ENCODE assay signal across 18 cellular contexts in genomic region chr11:122679441-122679840, GRCh38. TPM values are rescaled to one million over a fixed set of nuclear protein-coding genes. Genes with fewer than 3 reads are reported as not detected.
DNase-seq lines count a peak whose midpoint lies in the region; ATAC-seq, FAIRE-seq and TF ChIP-seq lines count a peak whose summit lies in the region.
"Had no signal": no experiment of that assay in that cellular context is flagged by ENCODE, and none has a peak within 500 bp of the region (broad histone marks: within the 10 kb centered on the region; RNA-seq: fewer than 3 reads in every experiment).

No MANE protein-coding gene starts in this region.

- ATAC-seq in naive thymus-derived CD4-positive, alpha-beta T cell: no peak
- ATAC-seq in natural killer cell treated with Interleukin-12 subunit alpha and Interleukin-12 subunit beta and Interleukin-15 and Interleukin-18, amount 100 ng/mL, for 72 hours: no peak
- ATAC-seq: A549 had no signal

- intact Hi-C loops in naive thymus-derived CD4-positive, alpha-beta T cell (cut with micrococcal nuclease): no loop called here

- no peak for TF ChIP-seq CTCF in DOHH2 (IDR thresholded peaks at IDR 0.05; ENCODE audit: low read depth, low read length, poor library complexity, severe bottlenecking)

- in situ Hi-C loops in HAP-1 (cut with MboI; ENCODE audit: low sequenced_read_pairs): no loop called here

- no peak for DNase-seq in activated naive CD4-positive, alpha-beta T cell treated with anti-CD3 and anti-CD28 coated beads, Interleukin-2, amount 10 ng/mL, durations not matched to agents 7 days and 5 days
- DNase-seq in naive thymus-derived CD4-positive, alpha-beta T cell: no peak
- no peak for DNase-seq in natural killer cell treated with Interleukin-12 subunit alpha and Interleukin-12 subunit beta and Interleukin-15 and Interleukin-18, amount 100 ng/mL, for 72 hours (ENCODE audit: low spot score)
- DNase-seq in small intestine (no peak), HAP-1 (ENCODE audit: low spot score in 2 of 2) (no peak)
- DNase-seq: CD4-positive, alpha-beta memory T cell; DMS153; DMS79 treated with DMSO at 0.1 percent for 48 hours; H9; KBM-7 had no signal

- H3K4me3 ChIP-seq in DOHH2 (ENCODE audit: low read length) (0 out of 2 replicates have a peak overlapping the region, but pooled peaks have one; percentile 4), small intestine (ENCODE audit: low read depth in 1 of 2, low read length in 2 of 2) (no peak overlapping the region), HAP-1 (no peak overlapping the region)
- no peak overlapping the region for H3K4me3 ChIP-seq in naive thymus-derived CD4-positive, alpha-beta T cell (ENCODE audit: low read length)
- H3K4me3 ChIP-seq: A549 had no signal

- POLR2A ChIA-PET in naive thymus-derived CD4-positive, alpha-beta T cell (lab: Charles Lee): interaction anchor here (1.0 to 3.9 kb wide), 8 partner anchors 8 to 383 kb away, joined by 3 to 22 read pairs (median 4); partner anchors contain the start of gene HSPA8

- peaks cover 72% of the 10 kb centered on the region for H3K4me1 ChIP-seq in DOHH2 (ENCODE audit: control insufficient read depth, low read length)
- peaks cover 17 to 41% of the 10 kb centered on the region in 2 donors for H3K4me1 ChIP-seq in naive thymus-derived CD4-positive, alpha-beta T cell (ENCODE audit: control insufficient read depth in 2 of 2, insufficient read depth in 2 of 2, low read length in 2 of 2)
- no peaks in the 10 kb centered on the region for H3K4me1 ChIP-seq in small intestine (ENCODE audit: control insufficient read depth in 2 of 2, insufficient read depth in 1 of 2, low read depth in 1 of 2, low read length in 1 of 2)
- no peaks in the 10 kb centered on the region for H3K4me1 ChIP-seq in HAP-1

- no peaks in the 10 kb centered on the region for H3K9me2 ChIP-seq in DOHH2 (replicated peaks; ENCODE audit: control insufficient read depth, low read length)

- no peaks in the 10 kb centered on the region for H4K20me1 ChIP-seq in DOHH2 (ENCODE audit: control insufficient read depth, insufficient read depth, low read depth, low read length)

- peaks cover 4% of the 10 kb centered on the region; the same call in 1 of the 2 replicates for H3K36me3 ChIP-seq in DOHH2 (ENCODE audit: control insufficient read depth, low read length)
- no peaks in the 10 kb centered on the region for H3K36me3 ChIP-seq in naive thymus-derived CD4-positive, alpha-beta T cell (ENCODE audit: control insufficient read depth in 2 of 3, insufficient read depth in 3 of 3, low read length in 3 of 3)
- H3K36me3 ChIP-seq in small intestine (ENCODE audit: control insufficient read depth in 2 of 2, insufficient read depth in 2 of 2, low read length in 2 of 2): no peaks in the 10 kb centered on the region
- no peaks in the 10 kb centered on the region for H3K36me3 ChIP-seq in HAP-1 (replicated peaks)

- CTCF ChIA-PET in activated naive CD4-positive, alpha-beta T cell treated with anti-CD3 and anti-CD28 coated beads, Interleukin-2, amount 10 ng/mL, durations not matched to agents 7 days and 5 days (lab: Charles Lee): interaction anchor here (1.5 kb wide), 1 partner anchor 9 kb away, joined by 4 read pairs; no protein-coding TSS in a partner anchor
- CTCF ChIA-PET in naive thymus-derived CD4-positive, alpha-beta T cell (lab: Charles Lee): interaction anchor here (1.0 to 1.6 kb wide), 3 partner anchors 15 to 75 kb away, joined by 3 to 4 read pairs (median 3); no protein-coding TSS in a partner anchor

- no peak overlapping the region for H3K4me3 Mint-ChIP-seq in activated naive CD4-positive, alpha-beta T cell treated with anti-CD3 and anti-CD28 coated beads, Interleukin-2, amount 50 U/mL, for 24 hours
- H3K4me3 Mint-ChIP-seq in activated naive CD4-positive, alpha-beta T cell treated with anti-CD3 and anti-CD28 coated beads, Interleukin-2, amount 10 ng/mL, durations not matched to agents 7 days and 5 days: no peak overlapping the region
- peak overlapping the region in 1 of 10 donors; percentile 29 for H3K4me3 Mint-ChIP-seq in naive thymus-derived CD4-positive, alpha-beta T cell
- no peak overlapping the region for H3K4me3 Mint-ChIP-seq in natural killer cell treated with Interleukin-12 subunit alpha and Interleukin-12 subunit beta and Interleukin-15 and Interleukin-18, amount 100 ng/mL, for 72 hours
- H3K4me3 Mint-ChIP-seq: CD4-positive, alpha-beta memory T cell; H9; IgD-negative memory B cell had no signal

- 80 to 89% (median 85%) methylated on average over 2 of the region's 2 CpGs for WGBS in small intestine, 3 donors

- no peaks in the 10 kb centered on the region for H3K27me3 ChIP-seq in DOHH2 (ENCODE audit: control insufficient read depth, low read length)
- H3K27me3 ChIP-seq in naive thymus-derived CD4-positive, alpha-beta T cell (ENCODE audit: control insufficient read depth in 2 of 2, insufficient read depth in 2 of 2, low read length in 2 of 2): no peaks in the 10 kb centered on the region
- no peaks in the 10 kb centered on the region for H3K27me3 ChIP-seq in small intestine (ENCODE audit: control insufficient read depth in 2 of 2, insufficient read depth in 2 of 2, low read length in 2 of 2)
- H3K27me3 ChIP-seq in HAP-1 (ENCODE audit: low read depth): no peaks in the 10 kb centered on the region

- no peak overlapping the region for H3K27ac ChIP-seq in DOHH2 (ENCODE audit: low read depth, low read length)
- H3K27ac ChIP-seq in naive thymus-derived CD4-positive, alpha-beta T cell (ENCODE audit: low read depth, low read length): no peak overlapping the region
- no peak overlapping the region for H3K27ac ChIP-seq in small intestine (ENCODE audit: low read depth in 1 of 2, low read length in 1 of 2)
- H3K27ac ChIP-seq: 22Rv1 had no signal

- peaks cover 58% of the 10 kb centered on the region for H3K79me2 ChIP-seq in DOHH2 (ENCODE audit: control insufficient read depth, low read length)

- H3K27me3 Mint-ChIP-seq in activated naive CD4-positive, alpha-beta T cell treated with anti-CD3 and anti-CD28 coated beads, Interleukin-2, amount 50 U/mL, for 24 hours: no peaks in the 10 kb centered on the region
- no peaks in the 10 kb centered on the region for H3K27me3 Mint-ChIP-seq in activated naive CD4-positive, alpha-beta T cell treated with anti-CD3 and anti-CD28 coated beads, Interleukin-2, amount 10 ng/mL, durations not matched to agents 7 days and 5 days
- H3K27me3 Mint-ChIP-seq in naive thymus-derived CD4-positive, alpha-beta T cell: peaks cover 0 to 9% (median 0%) of the 10 kb centered on the region in 5 donors
- peaks cover 0 to 3% of the 10 kb centered on the region in 2 donors for H3K27me3 Mint-ChIP-seq in natural killer cell treated with Interleukin-12 subunit alpha and Interleukin-12 subunit beta and Interleukin-15 and Interleukin-18, amount 100 ng/mL, for 72 hours
- H3K27me3 Mint-ChIP-seq: CD4-positive, alpha-beta memory T cell had no signal

- peaks cover 78% of the 10 kb centered on the region for H3K4me1 Mint-ChIP-seq in activated naive CD4-positive, alpha-beta T cell treated with anti-CD3 and anti-CD28 coated beads, Interleukin-2, amount 50 U/mL, for 24 hours
- H3K4me1 Mint-ChIP-seq in activated naive CD4-positive, alpha-beta T cell treated with anti-CD3 and anti-CD28 coated beads, Interleukin-2, amount 10 ng/mL, durations not matched to agents 7 days and 5 days: peaks cover 26% of the 10 kb centered on the region
- peaks cover 26 to 87% (median 71%) of the 10 kb centered on the region in 7 donors for H3K4me1 Mint-ChIP-seq in naive thymus-derived CD4-positive, alpha-beta T cell
- peaks cover 17 to 25% of the 10 kb centered on the region in 2 donors for H3K4me1 Mint-ChIP-seq in natural killer cell treated with Interleukin-12 subunit alpha and Interleukin-12 subunit beta and Interleukin-15 and Interleukin-18, amount 100 ng/mL, for 72 hours (ENCODE audit: low read depth in 2 of 2)

- peak overlapping the region; percentile 17 for H3K27ac Mint-ChIP-seq in activated naive CD4-positive, alpha-beta T cell treated with anti-CD3 and anti-CD28 coated beads, Interleukin-2, amount 50 U/mL, for 24 hours
- H3K27ac Mint-ChIP-seq in activated naive CD4-positive, alpha-beta T cell treated with anti-CD3 and anti-CD28 coated beads, Interleukin-2, amount 10 ng/mL, durations not matched to agents 7 days and 5 days: no peak overlapping the region
- peak overlapping the region in 5 of 9 donors; percentile 16 to 99 (median 53) for H3K27ac Mint-ChIP-seq in naive thymus-derived CD4-positive, alpha-beta T cell
- H3K27ac Mint-ChIP-seq in natural killer cell treated with Interleukin-12 subunit alpha and Interleukin-12 subunit beta and Interleukin-15 and Interleukin-18, amount 100 ng/mL, for 72 hours: no peak overlapping the region
- H3K27ac Mint-ChIP-seq: H9, IgD-negative memory B cell had no signal

- peak overlapping the region; percentile 44 for H3K4me2 ChIP-seq in DOHH2 (ENCODE audit: low read length)
- H3K4me2 ChIP-seq: A549 had no signal

- no peak for FAIRE-seq in small intestine (lab: Jason Lieb, UNC)
- FAIRE-seq: A549, G401.6, GM19239, H1 had no signal

- peaks cover 9% of the 10 kb centered on the region for H3F3A ChIP-seq in DOHH2 (ENCODE audit: control insufficient read depth, insufficient read depth)

- H3K9me3 Mint-ChIP-seq in activated naive CD4-positive, alpha-beta T cell treated with anti-CD3 and anti-CD28 coated beads, Interleukin-2, amount 50 U/mL, for 24 hours: no peaks in the 10 kb centered on the region
- H3K9me3 Mint-ChIP-seq in activated naive CD4-positive, alpha-beta T cell treated with anti-CD3 and anti-CD28 coated beads, Interleukin-2, amount 10 ng/mL, durations not matched to agents 7 days and 5 days: no peaks in the 10 kb centered on the region
- no peaks in the 10 kb centered on the region for H3K9me3 Mint-ChIP-seq in naive thymus-derived CD4-positive, alpha-beta T cell
- H3K9me3 Mint-ChIP-seq in natural killer cell treated with Interleukin-12 subunit alpha and Interleukin-12 subunit beta and Interleukin-15 and Interleukin-18, amount 100 ng/mL, for 72 hours: no peaks in the 10 kb centered on the region
- H3K9me3 Mint-ChIP-seq: CD4-positive, alpha-beta memory T cell; H9; IgD-negative memory B cell had no signal

- H3K36me3 Mint-ChIP-seq in activated naive CD4-positive, alpha-beta T cell treated with anti-CD3 and anti-CD28 coated beads, Interleukin-2, amount 50 U/mL, for 24 hours: peaks cover 2% of the 10 kb centered on the region
- H3K36me3 Mint-ChIP-seq in activated naive CD4-positive, alpha-beta T cell treated with anti-CD3 and anti-CD28 coated beads, Interleukin-2, amount 10 ng/mL, durations not matched to agents 7 days and 5 days: peaks cover 5% of the 10 kb centered on the region
- peaks cover 0 to 5% (median 4%) of the 10 kb centered on the region in 5 donors for H3K36me3 Mint-ChIP-seq in naive thymus-derived CD4-positive, alpha-beta T cell
- no peaks in the 10 kb centered on the region for H3K36me3 Mint-ChIP-seq in natural killer cell treated with Interleukin-12 subunit alpha and Interleukin-12 subunit beta and Interleukin-15 and Interleukin-18, amount 100 ng/mL, for 72 hours

- no peaks in the 10 kb centered on the region for H3K9me3 ChIP-seq in DOHH2 (ENCODE audit: control insufficient read depth, insufficient read depth, low read length)
- no peaks in the 10 kb centered on the region for H3K9me3 ChIP-seq in naive thymus-derived CD4-positive, alpha-beta T cell (ENCODE audit: control insufficient read depth in 2 of 3, low read length in 3 of 3)
- no peaks in the 10 kb centered on the region for H3K9me3 ChIP-seq in small intestine (ENCODE audit: control insufficient read depth, low read depth)
- no peaks in the 10 kb centered on the region for H3K9me3 ChIP-seq in HAP-1
- H3K9me3 ChIP-seq: A549 had no signal

RNA-seq across cellular contexts. Expression of gene UBASH3B, which starts 23.9 kb away (rescaled TPM):
- 10 to 100 TPM; 10.4 to 49.8 (median 43.2) TPM for total RNA-seq in naive thymus-derived CD4-positive, alpha-beta T cell
- 10 to 100 TPM; 10.3 to 18.7 TPM for polyA plus RNA-seq in naive thymus-derived CD4-positive, alpha-beta T cell
- 1 to 10 TPM; 3.4 to 3.5 TPM for total RNA-seq in natural killer cell treated with Interleukin-12 subunit alpha and Interleukin-12 subunit beta and Interleukin-15 and Interleukin-18, amount 100 ng/mL, for 72 hours
- polyA plus RNA-seq in small intestine: 1 to 10 TPM in 1 of 3 donors, under 1 TPM in 2; 0.89 to 1.1 (median 0.95) TPM

Comparison
In these comparisons a context has a peak if more than half of its experiments do, and no peak if none do; other contexts are left out.
1. H3K27ac Mint-ChIP-seq: peak in activated naive CD4-positive, alpha-beta T cell treated with anti-CD3 and anti-CD28 coated beads, Interleukin-2, amount 50 U/mL, for 24 hours (single experiment) and naive thymus-derived CD4-positive, alpha-beta T cell (5 of 9); none in activated naive CD4-positive, alpha-beta T cell treated with anti-CD3 and anti-CD28 coated beads, Interleukin-2, amount 10 ng/mL, durations not matched to agents 7 days and 5 days (single experiment) and natural killer cell treated with Interleukin-12 subunit alpha and Interleukin-12 subunit beta and Interleukin-15 and Interleukin-18, amount 100 ng/mL, for 72 hours (0 of 2).